In genomic region chr11:123054301-123055065, GRCh38 we compare ENCODE assay signal across 1 cellular context.
A peak's percentile ranks its signal among the peaks of the same experiment; 100 is the strongest.
TF ChIP-seq lines count a peak whose summit lies in the region.

No MANE protein-coding gene starts in this region.

TF ChIP-seq in HEK293, 187 proteins besides CTCF, POLR2A, EP300 and RAD21 (continued from another document):
- TF ChIP-seq ZSCAN4 (tag by site-specific recombination; IDR thresholded peaks at IDR 0.05) (no peak), ZNF76 (tag by site-specific recombination; IDR thresholded peaks at IDR 0.05; ENCODE audit: borderline replicate concordance, low read depth) (no peak), ZNF792 (tag by site-specific recombination; IDR thresholded peaks at IDR 0.05) (no peak), ZNF266 (tag by site-specific recombination; IDR thresholded peaks at IDR 0.05; ENCODE audit: low read depth) (no peak), ZNF692 (tag by site-specific recombination; IDR thresholded peaks at IDR 0.05) (no peak), ZNF654 (tag by site-specific recombination; IDR thresholded peaks at IDR 0.05; ENCODE audit: low read depth) (peak; percentile 80), ZNF354C (tag by site-specific recombination; IDR thresholded peaks at IDR 0.05; ENCODE audit: borderline replicate concordance, low read depth) (no peak), ZNF274 (IDR thresholded peaks at IDR 0.05; ENCODE audit: low read length) (no peak), ZNF274 (tag by site-specific recombination; IDR thresholded peaks at IDR 0.05; ENCODE audit: borderline replicate concordance) (no peak), IKZF3 (tag by site-specific recombination; IDR thresholded peaks at IDR 0.05) (peak; percentile 38; the same call in 1 of the 2 replicates), ZBTB11 (tag by site-specific recombination; conservative IDR thresholded peaks at IDR 0.05; ENCODE audit: low read depth) (no peak), ZNF335 (tag by site-specific recombination; conservative IDR thresholded peaks at IDR 0.05) (0 out of 2 replicates have a peak, but pooled peaks have one; percentile 16), ZFP41 (tag by site-specific recombination; IDR thresholded peaks at IDR 0.05; ENCODE audit: borderline replicate concordance) (no peak), ZNF561 (tag by site-specific recombination; IDR thresholded peaks at IDR 0.05; ENCODE audit: borderline replicate concordance) (no peak), ZSCAN16 (tag by site-specific recombination; IDR thresholded peaks at IDR 0.05) (no peak), ZNF704 (tag by site-specific recombination; IDR thresholded peaks at IDR 0.05) (no peak), ZNF677 (tag by site-specific recombination; IDR thresholded peaks at IDR 0.05) (no peak)
